Comparison of ENCODE assay signal across 18 cellular contexts in genomic region chr5:151615431-151615830, GRCh38. TPM values are rescaled to one million over a fixed set of nuclear protein-coding genes. Genes with fewer than 3 reads are reported as not detected.
A peak's percentile ranks its signal among the peaks of the same experiment; 100 is the strongest.
DNase-seq lines count a peak whose midpoint lies in the region; ATAC-seq and TF ChIP-seq lines count a peak whose summit lies in the region.
"Had no signal": no experiment of that assay in that cellular context is flagged by ENCODE, and none has a peak within 500 bp of the region (broad histone marks: within the 10 kb centered on the region; RNA-seq: fewer than 3 reads in every experiment).

No MANE protein-coding gene starts in this region.

- in situ Hi-C loops in mammary epithelial cell (cut with MboI; ENCODE audit: low sequenced_read_pairs in 2 of 2): no loop called here

- no peak overlapping the region for H3K23ac ChIP-seq in H9 (ENCODE audit: insufficient read length, low read depth, low read length)

- no peaks in the 10 kb centered on the region for H3K9me3 ChIP-seq in H9 (ENCODE audit: control insufficient read depth, low read depth, low read length)
- H3K9me3 ChIP-seq in mammary epithelial cell (replicated peaks; ENCODE audit: insufficient read depth, low read length): no peaks in the 10 kb centered on the region
- H3K9me3 ChIP-seq: tibial artery had no signal

- no peak overlapping the region for H4K91ac ChIP-seq in H9 (ENCODE audit: insufficient read length, low read depth, low read length)

- no peak overlapping the region for H4K8ac ChIP-seq in H9 (replicated peaks; ENCODE audit: insufficient read length, low read depth, low read length)

- H3K27ac ChIP-seq in H9 (ENCODE audit: insufficient read length, low read depth, low read length) (no peak overlapping the region), mammary epithelial cell (ENCODE audit: insufficient read depth, low read depth, low read length) (peak overlapping the region; percentile 97)
- H3K27ac ChIP-seq: tibial artery had no signal

- H3K4me1 Mint-ChIP-seq in H9: peaks cover 37 to 42% of the 10 kb centered on the region in 2 experiments

- H3K4me2 ChIP-seq in H9 (ENCODE audit: insufficient read depth, insufficient read length, low read length): no peak overlapping the region
- H3K4me2 ChIP-seq in mammary epithelial cell (ENCODE audit: insufficient read depth, low read depth, low read length): peak overlapping the region; percentile 34

- CTCF ChIA-PET in mammary epithelial cell (lab: Charles Lee; ENCODE audit: low non-redundant PET): no interaction called here

- H3K4me1 ChIP-seq in H9 (ENCODE audit: insufficient read depth, low read length) (peaks cover 8% of the 10 kb centered on the region; the same call in 1 of the 2 replicates), mammary epithelial cell (ENCODE audit: insufficient read depth, low read length) (peaks cover 88% of the 10 kb centered on the region)
- H3K4me1 ChIP-seq: tibial artery had no signal

- H3T11ph ChIP-seq in H9 (ENCODE audit: low read length): no peak overlapping the region

- peak overlapping the region in 1 of 3 experiments; percentile 36; a peak in 1 of 7 replicates for H3K27ac Mint-ChIP-seq in H9

- H3K27me3 Mint-ChIP-seq in H9 (ENCODE audit: low read depth): peaks cover 3% of the 10 kb centered on the region

- dilution Hi-C loops in mammary epithelial cell (cut with HindIII; ENCODE audit: low sequenced_read_pairs): loop anchor here (5.0 to 25.0 kb wide), 3 partner anchors 37 to 528 kb away; partner anchors contain the start of gene TNIP1

- no peaks in the 10 kb centered on the region; a peak in 1 of 7 replicates for H3K36me3 Mint-ChIP-seq in H9 (ENCODE audit: insufficient read depth in 1 of 3, low read depth in 3 of 3)
- H3K36me3 Mint-ChIP-seq: immature natural killer cell had no signal

- H2BK5ac ChIP-seq in H9 (ENCODE audit: insufficient read length, low read length): no peak overlapping the region

- H2AK5ac ChIP-seq in H9 (ENCODE audit: insufficient read length, low read length): no peak overlapping the region

- H2AFZ ChIP-seq in H9 (ENCODE audit: low read length) (no peak overlapping the region), mammary epithelial cell (ENCODE audit: low read depth, low read length) (no peak overlapping the region)

- no peak overlapping the region for H3K4me3 Mint-ChIP-seq in H9
- H3K4me3 Mint-ChIP-seq: immature natural killer cell had no signal

- no CpG with 5 or more reads among the region's 4 CpGs for WGBS in H9 (ENCODE audit: extremely low coverage, insufficient read length, low lambda C conversion rate)
- 0% methylated on average over 1 of the region's 4 CpGs for WGBS in mammary epithelial cell (ENCODE audit: low coverage, missing lambda C conversion rate)

- no peak overlapping the region for H4K5ac ChIP-seq in H9 (ENCODE audit: insufficient read length, low read depth, low read length)

- H3K14ac ChIP-seq in H9 (ENCODE audit: insufficient read depth, low read length): peak overlapping the region; percentile 2; the same call in 1 of the 2 replicates

- no peaks in the 10 kb centered on the region for H4K20me1 ChIP-seq in H9 (ENCODE audit: control insufficient read depth, insufficient read depth, insufficient read length)
- no peaks in the 10 kb centered on the region for H4K20me1 ChIP-seq in mammary epithelial cell (ENCODE audit: insufficient read depth, low read length)

- BruUV-seq in mammary epithelial cell (replicated peaks; lab: Mats Ljungman, UMichigan): no TSS peak

- no peaks in the 10 kb centered on the region for H3K23me2 ChIP-seq in H9 (ENCODE audit: insufficient read length, low read depth, low read length, poor library complexity, severe bottlenecking)

- no peaks in the 10 kb centered on the region for H3K79me1 ChIP-seq in H9 (ENCODE audit: insufficient read depth, low read depth, low read length, poor library complexity, severe bottlenecking)

- H3K18ac ChIP-seq in H9 (ENCODE audit: insufficient read length, low read depth, low read length): no peak overlapping the region

- no peak overlapping the region for H3K56ac ChIP-seq in H9 (ENCODE audit: insufficient read length, low read depth, low read length)

- H2BK20ac ChIP-seq in H9 (ENCODE audit: low read depth, low read length, poor library complexity, severe bottlenecking): no peak overlapping the region

- no peak overlapping the region for H3K4me3 ChIP-seq in mammary epithelial cell (replicated peaks in 1 of 3; ENCODE audit: insufficient read depth in 1 of 3, low read depth in 2 of 3, low read length in 3 of 3)
- H3K4me3 ChIP-seq: tibial artery had no signal

- peak; percentile 53 for DNase-seq in activated CD4-positive, alpha-beta T cell treated with anti-CD3 and anti-CD28 coated beads for 48 hours
- no peak for DNase-seq in activated CD4-positive, alpha-beta T cell treated with anti-CD3 and anti-CD28 coated beads for 1 hour
- no peak for DNase-seq in H9
- DNase-seq in mammary epithelial cell: peak; percentile 100
- peak; percentile 54 for DNase-seq in stimulated activated CD4-positive, alpha-beta T cell treated with anti-CD3 and anti-CD28 coated beads, Interleukin-1b, Interleukin-23, amount 100 ng/mL, for 48 hours
- no peak for DNase-seq in HT-29 (ENCODE audit: low spot score)
- DNase-seq in SK-N-DZ (ENCODE audit: low spot score): no peak
- DNase-seq: activated CD8-positive, alpha-beta memory T cell treated with anti-CD3 and anti-CD28 coated beads for 24 hours; amygdala; COR-L47; immature natural killer cell; IMR-90; NCI-H1694; right cardiac atrium; tibial artery had no signal

- H2BK12ac ChIP-seq in H9 (ENCODE audit: insufficient read length, low read depth, low read length): no peak overlapping the region

- H3K9ac ChIP-seq in H9 (ENCODE audit: extremely low read depth, insufficient read length, low read length) (no peak overlapping the region), mammary epithelial cell (ENCODE audit: insufficient read depth, low read length) (peak overlapping the region; percentile 78)

- no peak overlapping the region for H2BK15ac ChIP-seq in H9 (ENCODE audit: low read depth, low read length)

- intact Hi-C loops in mammary epithelial cell (cut with micrococcal nuclease): loop anchor here (1.0 to 2.0 kb wide), 3 partner anchors 13 to 45 kb away; no protein-coding TSS in a partner anchor

- no peak overlapping the region for H2BK120ac ChIP-seq in H9 (ENCODE audit: low read depth, low read length, poor library complexity, severe bottlenecking)

- no peak overlapping the region for H3K4ac ChIP-seq in H9 (ENCODE audit: low read depth, low read length)

- H3K27me3 ChIP-seq in H9 (ENCODE audit: insufficient read depth, low read length): no peaks in the 10 kb centered on the region
- H3K27me3 ChIP-seq in mammary epithelial cell (ENCODE audit: insufficient read depth, low read length): no peaks in the 10 kb centered on the region

- TF ChIP-seq CTCF in H9 (conservative IDR thresholded peaks at IDR 0.05) (no peak), mammary epithelial cell (conservative IDR thresholded peaks at IDR 0.05 in 1 of 2, IDR thresholded peaks at IDR 0.05 in 1 of 2; ENCODE audit: extremely low read depth in 1 of 2, insufficient read depth in 1 of 2, low read depth in 1 of 2, low read length in 2 of 2) (no peak)

- no peaks in the 10 kb centered on the region for H3K36me3 ChIP-seq in mammary epithelial cell (ENCODE audit: insufficient read depth, low read length)
- H3K36me3 ChIP-seq: tibial artery had no signal

- no peak for ATAC-seq in GM21529 (IDR thresholded peaks at IDR 0.05; ENCODE audit: unreplicated experiment)
- ATAC-seq: right cardiac atrium had no signal

- no peaks in the 10 kb centered on the region for H3K9me3 Mint-ChIP-seq in H9
- H3K9me3 Mint-ChIP-seq: immature natural killer cell had no signal

- H3K79me2 ChIP-seq in H9 (ENCODE audit: insufficient read depth, low read length) (no peaks in the 10 kb centered on the region), mammary epithelial cell (ENCODE audit: insufficient read depth, low read length) (no peaks in the 10 kb centered on the region)

RNA-seq across cellular contexts. Expression of gene FAT2, which starts 24.3 kb away (rescaled TPM):
- total RNA-seq in H9 (2021) (0.15 and 0.18 TPM in 2 replicates), mammary epithelial cell (100 to 1,000 TPM; 122 to 137 TPM)
- 44.8 TPM for polyA plus RNA-seq in mammary epithelial cell
- 239 TPM for polyA minus RNA-seq in mammary epithelial cell
- total RNA-seq in HT-29 (2014; rRNA removed; shearing (Covaris generic)): not detected in 2 replicates
- polyA plus RNA-seq in SK-N-DZ (2014; cell fraction: cytosol; rRNA removed): not detected in 2 replicates
- not detected in 2 replicates for polyA plus RNA-seq in SK-N-DZ (2014; cell fraction: nucleus; rRNA removed)
- total RNA-seq: dermis microvascular lymphatic vessel endothelial cell; T-helper 1 cell treated with Interleukin-12 subunit alpha and Interleukin-12 subunit beta and Interleukin-4 antibody, amounts not matched to agents 30 ng/mL and 1 ng/mL, for 36 hours had no signal
- polyA plus RNA-seq: immature natural killer cell had no signal

Comparison
In these comparisons a context has a peak if more than half of its experiments do, and no peak if none do; other contexts are left out.
1. DNase-seq: peak in activated CD4-positive, alpha-beta T cell treated with anti-CD3 and anti-CD28 coated beads for 48 hours (single experiment), mammary epithelial cell (single experiment) and stimulated activated CD4-positive, alpha-beta T cell treated with anti-CD3 and anti-CD28 coated beads, Interleukin-1b, Interleukin-23, amount 100 ng/mL, for 48 hours (single experiment); none in activated CD4-positive, alpha-beta T cell treated with anti-CD3 and anti-CD28 coated beads for 1 hour (single experiment), H9 (single experiment), HT-29 (single experiment) and SK-N-DZ (single experiment).
2. RNA of gene FAT2, which starts 24.3 kb away (total RNA-seq): 122 to 137 TPM in mammary epithelial cell; 0.15 to 0.18 TPM in H9 and not detected in HT-29; every median in the first group is over 100 times any median in the second.